9 cellular contexts compared by ENCODE assay signal in the genomic region with DNA sequence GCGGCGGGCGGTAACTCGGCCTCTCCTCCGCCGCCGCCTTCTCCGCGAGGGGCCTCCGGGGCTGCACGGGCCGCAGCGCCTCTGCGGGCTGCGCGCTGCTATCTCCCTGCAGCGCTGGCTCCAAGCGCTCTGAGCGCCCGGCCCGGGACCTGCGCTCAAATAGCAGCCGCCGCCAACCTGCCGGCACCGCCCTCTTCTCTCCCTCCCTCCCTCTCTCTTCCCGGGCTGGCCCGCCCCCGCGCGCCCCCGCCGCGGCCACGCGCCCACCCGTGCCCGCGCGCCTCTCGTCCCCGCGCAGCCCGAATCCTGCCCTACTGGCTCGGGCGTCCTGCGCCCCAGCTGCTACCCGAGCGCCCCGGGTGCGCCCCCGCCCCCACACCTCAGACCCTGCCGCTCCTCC. TPM values are rescaled to one million over a fixed set of nuclear protein-coding genes. Genes with fewer than 3 reads are reported as not detected.
DNase-seq lines count a peak whose midpoint lies in the region; TF ChIP-seq lines count a peak whose summit lies in the region.
"Had no signal": no experiment of that assay in that cellular context is flagged by ENCODE, and none has a peak within 500 bp of the region (broad histone marks: within the 10 kb centered on the region; RNA-seq: fewer than 3 reads in every experiment).

A gene (minus strand): TSS at position 131 of the 400 bp plus-strand sequence. CDS start 211 bp downstream, outside the sequence.

- no peaks in the 10 kb centered on the region for H3K36me3 ChIP-seq in BLaER1 treated with 17β-estradiol and CSF1 and Interleukin-3, amounts not matched to agents 10 nM and 100 nM
- H3K36me3 ChIP-seq: neutrophil had no signal

- H3K27ac Mint-ChIP-seq in IgD-negative memory B cell, result no peak within 1 kb of the TSS

- peaks cover 4 to 5% (median 4%) of the 10 kb centered on the region in 3 donors for H3K4me1 Mint-ChIP-seq in IgD-negative memory B cell

- H3K9me3 ChIP-seq in BLaER1 treated with 17β-estradiol and CSF1 and Interleukin-3, amounts not matched to agents 10 nM and 100 nM (replicated peaks in 1 of 11), result no peaks in the 10 kb centered on the region
- H3K9me3 ChIP-seq: neutrophil had no signal

- H3K27ac ChIP-seq in BLaER1 treated with 17β-estradiol and CSF1 and Interleukin-3, amounts not matched to agents 10 nM and 100 nM, result no peak within 1 kb of the TSS
- peak within 1 kb of the TSS in 49 of 59 donors; percentile 22 to 80 (median 58) for H3K27ac ChIP-seq in dorsolateral prefrontal cortex
- H3K27ac ChIP-seq: neutrophil had no signal

- H3K27me3 Mint-ChIP-seq in IgD-negative memory B cell, result peaks cover 20% of the 10 kb centered on the region

- H3K9ac ChIP-seq in BLaER1 treated with 17β-estradiol and CSF1 and Interleukin-3, amounts not matched to agents 10 nM and 100 nM, result peak within 1 kb of the TSS; percentile 31 to 77 (median 64); a peak in 21 of 22 replicates

- H3K4me3 ChIP-seq in BLaER1 treated with 17β-estradiol and CSF1 and Interleukin-3, amounts not matched to agents 10 nM and 100 nM, result peak within 1 kb of the TSS; percentile 57 to 77 (median 66)
- H3K4me3 ChIP-seq in dorsolateral prefrontal cortex, result peak within 1 kb of the TSS; percentile 36 to 84 (median 64)

- H3K4me1 ChIP-seq in BLaER1 treated with 17β-estradiol and CSF1 and Interleukin-3, amounts not matched to agents 10 nM and 100 nM, result peaks cover 7 to 31% (median 26%) of the 10 kb centered on the region in 10 experiments

- peak within 1 kb of the TSS; percentile 96 to 100 (median 100) for H3K4me2 ChIP-seq in BLaER1 treated with 17β-estradiol and CSF1 and Interleukin-3, amounts not matched to agents 10 nM and 100 nM

- TF ChIP-seq CTCF in dorsolateral prefrontal cortex (IDR thresholded peaks at IDR 0.05 in 54 of 56, conservative IDR thresholded peaks at IDR 0.05 in 2 of 56; ENCODE audit: low read depth in 1 of 56, partially characterized antibody in 56 of 56), result no peak

- H3K4me3 Mint-ChIP-seq in IgD-negative memory B cell, result peak within 1 kb of the TSS; percentile 72 to 89 (median 78)

- no peaks in the 10 kb centered on the region for H3K9me3 Mint-ChIP-seq in IgD-negative memory B cell

- intact Hi-C loops in dorsolateral prefrontal cortex (cut with DNase I), result no loop called here

- H4K20me1 ChIP-seq in BLaER1 treated with 17β-estradiol and CSF1 and Interleukin-3, amounts not matched to agents 10 nM and 100 nM, result peaks cover 0 to 55% (median 14%) of the 10 kb centered on the region in 11 experiments; a peak in 15 of 22 replicates

- H3K27me3 ChIP-seq in BLaER1 treated with 17β-estradiol and CSF1 and Interleukin-3, amounts not matched to agents 10 nM and 100 nM, result peaks cover 54 to 72% (median 66%) of the 10 kb centered on the region in 11 experiments
- peaks cover 0 to 6% (median 0%) of the 10 kb centered on the region in 45 donors for H3K27me3 ChIP-seq in dorsolateral prefrontal cortex

- peak; percentile 64 for DNase-seq in activated CD4-positive, alpha-beta T cell treated with anti-CD3 and anti-CD28 coated beads, Interleukin-2, amount 50 U/mL, for 1 hour
- peak in 9 of 10 donors; percentile 29 to 85 (median 65) for DNase-seq in dorsolateral prefrontal cortex
- peak; percentile 35 for DNase-seq in midbrain (lab: John Stamatoyannopoulos, UW)
- peak; percentile 14 to 32 for DNase-seq in stimulated activated CD8-positive, alpha-beta memory T cell treated with anti-CD3 and anti-CD28 coated beads, Interleukin-15, amount 100 ng/mL, for 48 hours (ENCODE audit: low read depth in 2 of 2)
- no peak for DNase-seq in LoVo (ENCODE audit: low spot score)
- DNase-seq in NOMO-1 treated with DMSO at 0.1 percent for 48 hours (lab: John Stamatoyannopoulos, UW; ENCODE audit: unreplicated experiment), result no peak

- H3K36me3 Mint-ChIP-seq in IgD-negative memory B cell, result no peaks in the 10 kb centered on the region

RNA-seq across cellular contexts. Expression of the gene that starts here (rescaled TPM):
- polyA plus RNA-seq in IgD-negative memory B cell, result 0.11 TPM
- total RNA-seq in dorsolateral prefrontal cortex, result 10 to 100 TPM in 119 of 120 experiments, 1 to 10 TPM in 1; 6.2 to 28.5 (median 17.0) TPM

Comparison
In these comparisons a context has a peak if more than half of its experiments do, and no peak if none do; other contexts are left out.
1. H3K27ac ChIP-seq: peak in dorsolateral prefrontal cortex (49 of 59); none in BLaER1 treated with 17β-estradiol and CSF1 and Interleukin-3, amounts not matched to agents 10 nM and 100 nM (0 of 11).
2. DNase-seq: peak in activated CD4-positive, alpha-beta T cell treated with anti-CD3 and anti-CD28 coated beads, Interleukin-2, amount 50 U/mL, for 1 hour (single experiment), dorsolateral prefrontal cortex (9 of 10), midbrain (single experiment) and stimulated activated CD8-positive, alpha-beta memory T cell treated with anti-CD3 and anti-CD28 coated beads, Interleukin-15, amount 100 ng/mL, for 48 hours (2 of 2); none in LoVo (single experiment) and NOMO-1 treated with DMSO at 0.1 percent for 48 hours (single experiment).